ENCODE assay signal across 29 cellular contexts in the genomic region with DNA sequence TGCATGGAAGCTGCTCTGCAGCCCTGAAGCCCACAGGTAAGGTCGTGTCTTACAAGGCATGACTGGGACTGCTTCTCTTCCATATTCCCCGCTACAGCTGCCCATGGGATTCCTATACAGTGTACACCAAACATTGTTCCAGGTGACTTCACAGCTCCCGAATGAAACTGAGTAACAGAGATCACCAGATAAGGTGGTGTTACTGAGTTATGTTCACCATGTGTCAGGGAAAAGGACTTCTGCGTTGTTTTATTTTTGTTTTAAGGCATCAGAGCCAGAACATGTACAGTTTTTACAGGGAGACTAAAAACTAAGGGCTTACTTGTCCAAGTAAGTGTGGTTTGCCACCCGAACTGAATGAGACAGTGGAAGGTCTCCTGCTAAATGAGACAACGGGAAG.
"Had no signal": no experiment of that assay in that cellular context is flagged by ENCODE, and none has a peak within 500 bp of the region (broad histone marks: within the 10 kb centered on the region; RNA-seq: fewer than 3 reads in every experiment).

No MANE protein-coding gene starts in this region.

- H3K27me3 ChIP-seq: adrenal gland, body of pancreas, gastroesophageal sphincter had no signal

- H3K36me3 Mint-ChIP-seq: activated naive CD8-positive, alpha-beta T cell had no signal

- H3K9me3 ChIP-seq: adrenal gland, body of pancreas had no signal

- DNase-seq: activated B cell treated with CpG ODN at 0.5 μM for 24 hours; activated CD4-positive, alpha-beta memory T cell treated with anti-CD3 and anti-CD28 coated beads, Interleukin-2, amount 10 ng/mL, durations not matched to agents 7 days and 5 days; activated CD4-positive, alpha-beta T cell treated with anti-CD3 and anti-CD28 coated beads for 48 hours; activated effector memory CD4-positive, alpha-beta T cell treated with Interleukin-2 at 50 U/mL for 16 hours; activated gamma-delta T cell treated with Interleukin-2 at 50 U/mL for 16 hours; activated naive CD4-positive, alpha-beta T cell treated with anti-CD3 and anti-CD28 coated beads, Interleukin-2, amount 50 U/mL, for 16 hours; activated naive CD4-positive, alpha-beta T cell treated with Interleukin-2 at 50 U/mL for 16 hours; activated naive CD8-positive, alpha-beta T cell treated with anti-CD3 and anti-CD28 coated beads, Interleukin-2, amount 50 U/mL, for 24 hours; activated T-cell treated with anti-CD3 and anti-CD28 coated beads, Interleukin-2, amount 50 U/mL, for 4 hours; adrenal gland; amygdala; aorta; body of pancreas; caudate nucleus; cortex of kidney; dermis blood vessel endothelial cell; effector CD4-positive, alpha-beta T cell; effector memory CD8-positive, alpha-beta T cell; erythroblast; esophagus squamous epithelium; foreskin melanocyte; head of caudate nucleus; T-cell; T1000; WERI-Rb-1 had no signal

- H3K9me3 Mint-ChIP-seq: activated T-helper 17 cell treated with anti-CD3 and anti-CD28 coated beads, Interleukin-2, amount 50 U/mL, for 72 hours had no signal

- H3K4me1 Mint-ChIP-seq: activated T-helper 17 cell treated with anti-CD3 and anti-CD28 coated beads, Interleukin-2, amount 50 U/mL, for 72 hours had no signal

- H3K27ac Mint-ChIP-seq: activated B cell treated with CpG ODN at 0.5 μM for 24 hours; activated CD4-positive, alpha-beta memory T cell treated with anti-CD3 and anti-CD28 coated beads, Interleukin-2, amount 10 ng/mL, durations not matched to agents 7 days and 5 days; activated naive CD8-positive, alpha-beta T cell; activated naive CD8-positive, alpha-beta T cell treated with anti-CD3 and anti-CD28 coated beads, Interleukin-2, amount 50 U/mL, for 24 hours; activated T-helper 17 cell treated with anti-CD3 and anti-CD28 coated beads, Interleukin-2, amount 50 U/mL, for 72 hours; effector memory CD8-positive, alpha-beta T cell; T-cell; T-helper 1 cell treated with Interleukin-12 subunit alpha and Interleukin-12 subunit beta and Interleukin-4 antibody, amounts not matched to agents 30 μg/mL and 1 μg/mL, for 36 hours had no signal

- H3K4me3 ChIP-seq: adrenal gland, body of pancreas, esophagus squamous epithelium, gastroesophageal sphincter had no signal

- H3K27ac ChIP-seq: adrenal gland, body of pancreas, esophagus squamous epithelium, gastroesophageal sphincter, WERI-Rb-1 had no signal

- H3K4me3 Mint-ChIP-seq: activated B cell treated with CpG ODN at 0.5 μM for 24 hours; activated CD4-positive, alpha-beta memory T cell treated with anti-CD3 and anti-CD28 coated beads, Interleukin-2, amount 10 ng/mL, durations not matched to agents 7 days and 5 days; activated naive CD8-positive, alpha-beta T cell; activated naive CD8-positive, alpha-beta T cell treated with anti-CD3 and anti-CD28 coated beads, Interleukin-2, amount 50 U/mL, for 24 hours; activated T-cell treated with anti-CD3 and anti-CD28 coated beads, Interleukin-2, amount 50 U/mL, for 4 hours; activated T-helper 17 cell treated with anti-CD3 and anti-CD28 coated beads, Interleukin-2, amount 50 U/mL, for 72 hours; effector memory CD8-positive, alpha-beta T cell; T-cell; T-helper 1 cell treated with Interleukin-12 subunit alpha and Interleukin-12 subunit beta and Interleukin-4 antibody, amounts not matched to agents 30 μg/mL and 1 μg/mL, for 36 hours had no signal

- H3K4me1 ChIP-seq: adrenal gland, body of pancreas had no signal

- H3K27me3 Mint-ChIP-seq: activated B cell treated with CpG ODN at 0.5 μM for 24 hours; activated CD4-positive, alpha-beta memory T cell treated with anti-CD3 and anti-CD28 coated beads, Interleukin-2, amount 10 ng/mL, durations not matched to agents 7 days and 5 days; activated naive CD8-positive, alpha-beta T cell; activated naive CD8-positive, alpha-beta T cell treated with anti-CD3 and anti-CD28 coated beads, Interleukin-2, amount 50 U/mL, for 24 hours; activated T-helper 17 cell treated with anti-CD3 and anti-CD28 coated beads, Interleukin-2, amount 50 U/mL, for 72 hours; effector memory CD8-positive, alpha-beta T cell; T-cell had no signal

- H3K36me3 ChIP-seq: adrenal gland, esophagus squamous epithelium, gastroesophageal sphincter, WERI-Rb-1 had no signal
